In the genomic region with DNA sequence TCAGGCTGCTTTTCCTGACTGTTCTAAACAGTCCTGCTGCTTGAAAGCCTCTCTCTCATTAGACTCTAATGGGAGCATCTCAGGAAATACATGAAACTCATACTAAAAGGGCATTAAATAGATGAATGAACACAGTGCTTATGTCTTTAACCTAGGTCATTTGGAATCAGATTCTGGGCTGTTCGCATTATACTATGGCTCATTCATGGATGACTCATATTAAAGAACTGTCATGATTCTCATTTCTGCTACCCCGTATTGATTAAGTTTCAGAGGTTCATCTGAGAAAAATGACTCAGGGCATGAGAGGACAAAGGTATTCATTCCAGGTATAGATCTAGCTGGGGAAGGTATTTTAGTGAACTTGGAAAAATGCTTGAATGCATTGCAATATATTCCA, we compare ENCODE assay signal across 16 cellular contexts.
DNase-seq lines count a peak whose midpoint lies in the region; ATAC-seq, FAIRE-seq and TF ChIP-seq lines count a peak whose summit lies in the region.
"Had no signal": no experiment of that assay in that cellular context is flagged by ENCODE, and none has a peak within 500 bp of the region (broad histone marks: within the 10 kb centered on the region; RNA-seq: fewer than 3 reads in every experiment).

No MANE protein-coding gene starts in this region.

- H3K4me3 ChIP-seq in HCT116 (replicated peaks in 1 of 2; ENCODE audit: low read depth in 1 of 2, low read length in 2 of 2) (no peak overlapping the region), bronchial epithelial cell (ENCODE audit: low read depth, low read length) (no peak overlapping the region)
- H3K4me3 ChIP-seq: BLaER1 had no signal

- no peak overlapping the region for H3K9ac ChIP-seq in HCT116 (ENCODE audit: low read length)
- H3K9ac ChIP-seq: BLaER1 had no signal

- ATAC-seq in GM18870 (IDR thresholded peaks at IDR 0.05; ENCODE audit: unreplicated experiment), result peak; percentile 60
- peak; percentile 69 for ATAC-seq in HCT116
- ATAC-seq in omental fat pad (ENCODE audit: low FRiP score), result no peak
- ATAC-seq: effector memory CD8-positive, alpha-beta T cell; left ventricle myocardium superior had no signal

- no peak overlapping the region for H3K27ac ChIP-seq in HCT116 (ENCODE audit: low read depth, low read length)
- H3K27ac ChIP-seq: BLaER1 had no signal

- H3K4me2 ChIP-seq in HCT116 (ENCODE audit: low read length), result peak overlapping the region; percentile 52
- H3K4me2 ChIP-seq: BLaER1 had no signal

- H3K27me3 ChIP-seq in HCT116 (ENCODE audit: insufficient read depth, low read length) (no peaks in the 10 kb centered on the region), bronchial epithelial cell (ENCODE audit: control insufficient read depth, insufficient read depth, low read length) (no peaks in the 10 kb centered on the region)
- H3K27me3 ChIP-seq: BLaER1 had no signal

- no peaks in the 10 kb centered on the region for H3K79me2 ChIP-seq in HCT116 (ENCODE audit: insufficient read depth, low read length)

- H3K36me3 ChIP-seq in HCT116 (ENCODE audit: control insufficient read depth in 1 of 2, insufficient read depth in 2 of 2, low read length in 2 of 2) (no peaks in the 10 kb centered on the region), bronchial epithelial cell (ENCODE audit: control insufficient read depth, insufficient read depth, low read length) (no peaks in the 10 kb centered on the region)
- H3K36me3 ChIP-seq: BLaER1 had no signal

- H2AFZ ChIP-seq in HCT116 (ENCODE audit: low read depth, low read length, poor library complexity, severe bottlenecking), result peak overlapping the region; percentile 88

- no peak for TF ChIP-seq CTCF in HCT116 (IDR thresholded peaks at IDR 0.05 in 2 of 3, conservative IDR thresholded peaks at IDR 0.05 in 1 of 3; ENCODE audit: borderline replicate concordance in 1 of 3, insufficient read depth in 1 of 3, low read depth in 2 of 3, low read length in 2 of 3)
- no peak for TF ChIP-seq CTCF in bronchial epithelial cell (IDR thresholded peaks at IDR 0.05; ENCODE audit: insufficient read depth, low read length, severe bottlenecking)
- no peak for TF ChIP-seq CTCF in omental fat pad (IDR thresholded peaks at IDR 0.05)

- no peaks in the 10 kb centered on the region for H3K36me3 Mint-ChIP-seq in activated CD4-positive, alpha-beta memory T cell treated with anti-CD3 and anti-CD28 coated beads, Interleukin-2, amount 10 ng/mL, durations not matched to agents 7 days and 5 days (ENCODE audit: low read depth)

- RAD21 ChIA-PET in HCT116 (lab: Charles Lee; ENCODE audit: low non-redundant PET in 1 of 2, low total read pairs in 2 of 2, uncharacterized antibody in 2 of 2, unreplicated experiment in 2 of 2), result no interaction called here

- no peaks in the 10 kb centered on the region for H4K20me1 ChIP-seq in HCT116 (ENCODE audit: insufficient read depth)
- H4K20me1 ChIP-seq: BLaER1 had no signal

- intact Hi-C loops in HCT116 (cut with micrococcal nuclease), result no loop called here

- no peak for TF ChIP-seq POLR2A in HCT116 (IDR thresholded peaks at IDR 0.05; ENCODE audit: borderline replicate concordance, extremely low read depth, insufficient read depth, insufficient read length)

- CTCF ChIA-PET in HCT116 (lab: Charles Lee), result no interaction called here
- CTCF ChIA-PET in activated CD4-positive, alpha-beta memory T cell treated with anti-CD3 and anti-CD28 coated beads, Interleukin-2, amount 10 ng/mL, durations not matched to agents 7 days and 5 days (lab: Charles Lee), result no interaction called here

- TF ChIP-seq RAD21 in HCT116 (IDR thresholded peaks at IDR 0.05; ENCODE audit: low read depth), result no peak

- H3K27ac Mint-ChIP-seq in activated CD4-positive, alpha-beta memory T cell treated with anti-CD3 and anti-CD28 coated beads, Interleukin-2, amount 10 ng/mL, durations not matched to agents 7 days and 5 days, result no peak overlapping the region
- H3K27ac Mint-ChIP-seq: effector memory CD8-positive, alpha-beta T cell had no signal

- H3K4me3 Mint-ChIP-seq in activated CD4-positive, alpha-beta memory T cell treated with anti-CD3 and anti-CD28 coated beads, Interleukin-2, amount 10 ng/mL, durations not matched to agents 7 days and 5 days, result no peak overlapping the region
- H3K4me3 Mint-ChIP-seq: effector memory CD8-positive, alpha-beta T cell had no signal

- H3K4me1 ChIP-seq in HCT116 (ENCODE audit: control insufficient read depth in 1 of 2, insufficient read depth in 2 of 2, low read length in 2 of 2), result peaks cover 5 to 9% of the 10 kb centered on the region in 2 experiments
- H3K4me1 ChIP-seq: BLaER1 had no signal

- H3K27me3 Mint-ChIP-seq in activated CD4-positive, alpha-beta memory T cell treated with anti-CD3 and anti-CD28 coated beads, Interleukin-2, amount 10 ng/mL, durations not matched to agents 7 days and 5 days, result no peaks in the 10 kb centered on the region
- H3K27me3 Mint-ChIP-seq: effector memory CD8-positive, alpha-beta T cell had no signal

- peak; percentile 24 for DNase-seq in HCT116 (ENCODE audit: low read depth, low spot score)
- DNase-seq in HPDE6-E6E7 (ENCODE audit: extremely low spot score), result peak; percentile 14
- peak; percentile 71 for DNase-seq in bronchial epithelial cell (ENCODE audit: low read depth)
- no peak for DNase-seq in SKM-1 treated with dmso at 0.1 percent for 144 hours (lab: John Stamatoyannopoulos, UW; ENCODE audit: unreplicated experiment)
- no peak for DNase-seq in omental fat pad (ENCODE audit: low spot score)
- no peak for DNase-seq in stimulated activated CD4-positive, alpha-beta T cell treated with anti-CD3 and anti-CD28 coated beads, Interleukin-2, amount 100 ng/mL, for 24 hours
- DNase-seq in activated CD4-positive, alpha-beta memory T cell treated with anti-CD3 and anti-CD28 coated beads, Interleukin-2, amount 10 ng/mL, durations not matched to agents 7 days and 5 days, result no peak
- DNase-seq: activated CD8-positive, alpha-beta memory T cell treated with anti-CD3 and anti-CD28 coated beads, Interleukin-2, amount 50 U/mL, for 48 hours; effector memory CD8-positive, alpha-beta T cell; glutamatergic neuron; left ventricle myocardium superior; RPMI8226; T-helper 9 cell had no signal

- no peaks in the 10 kb centered on the region for H3K9me3 Mint-ChIP-seq in activated CD4-positive, alpha-beta memory T cell treated with anti-CD3 and anti-CD28 coated beads, Interleukin-2, amount 10 ng/mL, durations not matched to agents 7 days and 5 days
- H3K9me3 Mint-ChIP-seq: effector memory CD8-positive, alpha-beta T cell had no signal

- FAIRE-seq in bronchial epithelial cell (lab: Jason Lieb, UNC), result no peak
- FAIRE-seq: H54 had no signal

- H3K4me1 Mint-ChIP-seq in activated CD4-positive, alpha-beta memory T cell treated with anti-CD3 and anti-CD28 coated beads, Interleukin-2, amount 10 ng/mL, durations not matched to agents 7 days and 5 days, result peaks cover 3% of the 10 kb centered on the region

- POLR2A ChIA-PET in HCT116 (lab: Charles Lee), result no interaction called here
- POLR2A ChIA-PET in activated CD4-positive, alpha-beta memory T cell treated with anti-CD3 and anti-CD28 coated beads, Interleukin-2, amount 10 ng/mL, durations not matched to agents 7 days and 5 days (lab: Charles Lee), result no interaction called here

- no peaks in the 10 kb centered on the region; the same call in 1 of the 2 replicates for H3K9me2 ChIP-seq in HCT116 (ENCODE audit: insufficient read depth)

- no TSS peak for BruUV-seq in HCT116 (replicated peaks; lab: Mats Ljungman, UMichigan)

- H3K9me3 ChIP-seq in HCT116 (ENCODE audit: control insufficient read depth in 1 of 2, insufficient read depth in 1 of 2, low read depth in 1 of 2, low read length in 2 of 2), result no peaks in the 10 kb centered on the region
- H3K9me3 ChIP-seq: BLaER1 had no signal

TF ChIP-seq in HCT116, 20 proteins besides CTCF, POLR2A, EP300 and RAD21:
- TF ChIP-seq ELF1 (IDR thresholded peaks at IDR 0.05; ENCODE audit: borderline replicate concordance, low read depth) (no peak), EZH2phosphoT487 (IDR thresholded peaks at IDR 0.05; ENCODE audit: borderline replicate concordance) (no peak), ZFX (IDR thresholded peaks at IDR 0.05) (no peak), SP1 (IDR thresholded peaks at IDR 0.05; ENCODE audit: low read depth) (0 out of 2 replicates have a peak, but pooled peaks have one; percentile 22), FOSL1 (IDR thresholded peaks at IDR 0.05; ENCODE audit: low read depth) (peak; percentile 70), JUND (IDR thresholded peaks at IDR 0.05) (peak; percentile 54)
- TF ChIP-seq, protein P1, sequence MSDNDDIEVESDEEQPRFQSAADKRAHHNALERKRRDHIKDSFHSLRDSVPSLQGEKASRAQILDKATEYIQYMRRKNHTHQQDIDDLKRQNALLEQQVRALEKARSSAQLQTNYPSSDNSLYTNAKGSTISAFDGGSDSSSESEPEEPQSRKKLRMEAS (IDR thresholded peaks at IDR 0.05), result no peak
- TF ChIP-seq, protein P2, sequence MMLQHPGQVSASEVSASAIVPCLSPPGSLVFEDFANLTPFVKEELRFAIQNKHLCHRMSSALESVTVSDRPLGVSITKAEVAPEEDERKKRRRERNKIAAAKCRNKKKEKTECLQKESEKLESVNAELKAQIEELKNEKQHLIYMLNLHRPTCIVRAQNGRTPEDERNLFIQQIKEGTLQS (IDR thresholded peaks at IDR 0.05), result no peak

Comparison
In these comparisons a context has a peak if more than half of its experiments do, and no peak if none do; other contexts are left out.
1. DNase-seq: peak in HCT116 (single experiment), HPDE6-E6E7 (single experiment) and bronchial epithelial cell (single experiment); none in SKM-1 treated with dmso at 0.1 percent for 144 hours (single experiment), omental fat pad (single experiment), stimulated activated CD4-positive, alpha-beta T cell treated with anti-CD3 and anti-CD28 coated beads, Interleukin-2, amount 100 ng/mL, for 24 hours (0 of 2) and activated CD4-positive, alpha-beta memory T cell treated with anti-CD3 and anti-CD28 coated beads, Interleukin-2, amount 10 ng/mL, durations not matched to agents 7 days and 5 days (single experiment).